ENCODE assay signal across 10 cellular contexts in genomic region chr12:32549675-32550079, GRCh38.
DNase-seq lines count a peak whose midpoint lies in the region; ATAC-seq, FAIRE-seq and TF ChIP-seq lines count a peak whose summit lies in the region.
"Had no signal": no experiment of that assay in that cellular context is flagged by ENCODE, and none has a peak within 500 bp of the region (broad histone marks: within the 10 kb centered on the region; RNA-seq: fewer than 3 reads in every experiment).

No MANE protein-coding gene starts in this region.

- no TSS peak for BruUV-seq in mammary epithelial cell (replicated peaks; lab: Mats Ljungman, UMichigan)

- H4K20me1 ChIP-seq in mammary epithelial cell (ENCODE audit: insufficient read depth, low read length) = no peaks in the 10 kb centered on the region

- H3K36me3 ChIP-seq in mammary epithelial cell (ENCODE audit: insufficient read depth, low read length) (no peaks in the 10 kb centered on the region), kidney (ENCODE audit: control insufficient read depth in 1 of 2, insufficient read depth in 2 of 2, low read length in 2 of 2) (no peaks in the 10 kb centered on the region)

- 27% methylated on average over 7 of the region's 8 CpGs for WGBS in mammary epithelial cell (ENCODE audit: low coverage, missing lambda C conversion rate)

- H3K27me3 ChIP-seq in mammary epithelial cell (ENCODE audit: insufficient read depth, low read length) = no peaks in the 10 kb centered on the region

- H3K9ac ChIP-seq in mammary epithelial cell (ENCODE audit: insufficient read depth, low read length) = no peak overlapping the region
- peak overlapping the region in 1 of 2 donors; percentile 1 for H3K9ac ChIP-seq in kidney (ENCODE audit: low read length in 2 of 2)

- H3K4me1 ChIP-seq in mammary epithelial cell (ENCODE audit: insufficient read depth, low read length) (peaks cover 19% of the 10 kb centered on the region), kidney (ENCODE audit: control insufficient read depth in 1 of 2, insufficient read depth in 1 of 2, low read depth in 1 of 2, low read length in 2 of 2) (peaks cover 36 to 40% of the 10 kb centered on the region in 2 donors)

- H3K4me3 Mint-ChIP-seq in activated T-cell treated with anti-CD3 and anti-CD28 coated beads, Interleukin-2, amount 50 U/mL, for 4 hours = no peak overlapping the region
- H3K4me3 Mint-ChIP-seq in activated T-cell treated with anti-CD3 and anti-CD28 coated beads, Interleukin-2, amount 50 U/mL, for 72 hours = no peak overlapping the region
- H3K4me3 Mint-ChIP-seq: activated T-cell treated with anti-CD3 and anti-CD28 coated beads, Interleukin-2, amount 50 U/mL, for 24 hours had no signal

- in situ Hi-C loops in mammary epithelial cell (cut with MboI; ENCODE audit: low sequenced_read_pairs in 2 of 2) = no loop called here

- peaks cover 87% of the 10 kb centered on the region for H3K79me2 ChIP-seq in mammary epithelial cell (ENCODE audit: insufficient read depth, low read length)

- H3K27me3 Mint-ChIP-seq in activated T-cell treated with anti-CD3 and anti-CD28 coated beads, Interleukin-2, amount 50 U/mL, for 4 hours (ENCODE audit: low read depth) = no peaks in the 10 kb centered on the region
- H3K27me3 Mint-ChIP-seq in activated T-cell treated with anti-CD3 and anti-CD28 coated beads, Interleukin-2, amount 50 U/mL, for 72 hours (ENCODE audit: low read depth) = no peaks in the 10 kb centered on the region
- H3K27me3 Mint-ChIP-seq: activated T-cell treated with anti-CD3 and anti-CD28 coated beads, Interleukin-2, amount 50 U/mL, for 24 hours had no signal

- no peak overlapping the region for H3K4me3 ChIP-seq in mammary epithelial cell (replicated peaks in 1 of 3; ENCODE audit: insufficient read depth in 1 of 3, low read depth in 2 of 3, low read length in 3 of 3)
- H3K4me3 ChIP-seq in kidney (ENCODE audit: low read length in 2 of 2) = no peak overlapping the region
- H3K4me3 ChIP-seq in skeletal muscle cell (ENCODE audit: low read depth, low read length) = no peak overlapping the region

- dilution Hi-C loops in mammary epithelial cell (cut with HindIII; ENCODE audit: low sequenced_read_pairs) = no loop called here

- DNase-seq in EH (ENCODE audit: low read depth) = peak; percentile 94
- DNase-seq in mammary epithelial cell = no peak
- DNase-seq in kidney = no peak
- peak; percentile 18 for DNase-seq in skeletal muscle cell (ENCODE audit: low read depth)
- no peak for DNase-seq in activated T-cell treated with anti-CD3 and anti-CD28 coated beads, Interleukin-2, amount 50 U/mL, for 4 hours
- no peak for DNase-seq in activated T-cell treated with anti-CD3 and anti-CD28 coated beads, Interleukin-2, amount 50 U/mL, for 72 hours
- DNase-seq in T-helper 1 cell = no peak
- DNase-seq: activated T-cell treated with anti-CD3 and anti-CD28 coated beads, Interleukin-2, amount 50 U/mL, for 24 hours; T-helper 2 cell had no signal

- ATAC-seq in activated T-cell treated with anti-CD3 and anti-CD28 coated beads, Interleukin-2, amount 50 U/mL, for 4 hours = no peak
- no peak for ATAC-seq in activated T-cell treated with anti-CD3 and anti-CD28 coated beads, Interleukin-2, amount 50 U/mL, for 72 hours (replicated peaks in 1 of 2)
- ATAC-seq in HG02870 (IDR thresholded peaks at IDR 0.05; ENCODE audit: unreplicated experiment) = no peak

- TF ChIP-seq CTCF in mammary epithelial cell (conservative IDR thresholded peaks at IDR 0.05 in 1 of 2, IDR thresholded peaks at IDR 0.05 in 1 of 2; ENCODE audit: extremely low read depth in 1 of 2, insufficient read depth in 1 of 2, low read depth in 1 of 2, low read length in 2 of 2) (no peak), kidney (IDR thresholded peaks at IDR 0.05; ENCODE audit: borderline replicate concordance, extremely low read depth, insufficient read depth) (no peak)

- intact Hi-C loops in mammary epithelial cell (cut with micrococcal nuclease) (no loop called here), kidney (cut with DNase I) (no loop called here)

- no peaks in the 10 kb centered on the region for H3K9me3 Mint-ChIP-seq in activated T-cell treated with anti-CD3 and anti-CD28 coated beads, Interleukin-2, amount 50 U/mL, for 4 hours
- no peaks in the 10 kb centered on the region for H3K9me3 Mint-ChIP-seq in activated T-cell treated with anti-CD3 and anti-CD28 coated beads, Interleukin-2, amount 50 U/mL, for 72 hours
- H3K9me3 Mint-ChIP-seq: activated T-cell treated with anti-CD3 and anti-CD28 coated beads, Interleukin-2, amount 50 U/mL, for 24 hours had no signal

- no peaks in the 10 kb centered on the region for H3K4me1 Mint-ChIP-seq in activated T-cell treated with anti-CD3 and anti-CD28 coated beads, Interleukin-2, amount 50 U/mL, for 4 hours (ENCODE audit: low read depth)
- H3K4me1 Mint-ChIP-seq in activated T-cell treated with anti-CD3 and anti-CD28 coated beads, Interleukin-2, amount 50 U/mL, for 72 hours (ENCODE audit: low read depth) = no peaks in the 10 kb centered on the region

- no peak overlapping the region for H3K27ac Mint-ChIP-seq in activated T-cell treated with anti-CD3 and anti-CD28 coated beads, Interleukin-2, amount 50 U/mL, for 72 hours
- H3K27ac Mint-ChIP-seq: activated T-cell treated with anti-CD3 and anti-CD28 coated beads, Interleukin-2, amount 50 U/mL, for 24 hours had no signal

- peak overlapping the region; percentile 58 for H3K4me2 ChIP-seq in mammary epithelial cell (ENCODE audit: insufficient read depth, low read depth, low read length)

- H2AFZ ChIP-seq in mammary epithelial cell (ENCODE audit: low read depth, low read length) = peak overlapping the region; percentile 38

- no peaks in the 10 kb centered on the region for H3K36me3 Mint-ChIP-seq in activated T-cell treated with anti-CD3 and anti-CD28 coated beads, Interleukin-2, amount 50 U/mL, for 4 hours (ENCODE audit: insufficient read depth)
- no peaks in the 10 kb centered on the region for H3K36me3 Mint-ChIP-seq in activated T-cell treated with anti-CD3 and anti-CD28 coated beads, Interleukin-2, amount 50 U/mL, for 72 hours (ENCODE audit: insufficient read depth in 2 of 2)

- no peak for FAIRE-seq in kidney (lab: Jason Lieb, UNC)

- H3K9me3 ChIP-seq in mammary epithelial cell (replicated peaks; ENCODE audit: insufficient read depth, low read length) (no peaks in the 10 kb centered on the region), kidney (ENCODE audit: control insufficient read depth in 1 of 2, low read length in 2 of 2) (no peaks in the 10 kb centered on the region)

- CTCF ChIA-PET in mammary epithelial cell (lab: Charles Lee; ENCODE audit: low non-redundant PET) = no interaction called here

- H3K27ac ChIP-seq in mammary epithelial cell (ENCODE audit: insufficient read depth, low read depth, low read length) (no peak overlapping the region), kidney (ENCODE audit: low read depth in 2 of 2, low read length in 2 of 2) (peak overlapping the region; percentile 58 to 68)

Comparison
In these comparisons a context has a peak if more than half of its experiments do, and no peak if none do; other contexts are left out.
1. DNase-seq: peak in EH (single experiment) and skeletal muscle cell (single experiment); none in mammary epithelial cell (single experiment), kidney (single experiment), activated T-cell treated with anti-CD3 and anti-CD28 coated beads, Interleukin-2, amount 50 U/mL, for 4 hours (single experiment), activated T-cell treated with anti-CD3 and anti-CD28 coated beads, Interleukin-2, amount 50 U/mL, for 72 hours (0 of 2) and T-helper 1 cell (0 of 5).